1 cellular context compared by ENCODE assay signal in the genomic region with DNA sequence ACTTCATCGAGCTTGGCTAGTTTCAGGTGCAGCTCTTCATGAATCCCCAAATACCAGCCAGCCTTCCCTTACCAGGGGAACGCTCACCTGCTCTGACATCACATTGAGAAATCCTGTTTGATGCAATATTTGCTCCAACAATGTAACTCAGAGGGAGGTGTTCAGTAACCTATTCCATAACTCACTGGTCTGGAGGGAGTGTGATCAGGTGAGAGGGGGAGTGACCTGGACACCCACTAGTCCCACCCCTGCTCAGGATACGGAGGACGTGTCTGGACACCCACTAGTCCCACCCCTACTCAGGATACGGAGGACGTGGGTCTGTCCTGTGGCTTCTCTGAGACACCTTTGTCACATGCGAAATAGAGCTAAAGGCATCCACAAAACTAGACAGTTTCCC.
TF ChIP-seq lines count a peak whose summit lies in the region.

No MANE protein-coding gene starts in this region.

TF ChIP-seq in HCT116, 20 proteins besides CTCF, POLR2A, EP300 and RAD21 (continued from another document):
- TF ChIP-seq SRF (IDR thresholded peaks at IDR 0.05; ENCODE audit: low read depth) = no peak
